ENCODE assay signal across 25 cellular contexts in genomic region chr16:51193879-51194278, GRCh38. TPM values are rescaled to one million over a fixed set of nuclear protein-coding genes. Genes with fewer than 3 reads are reported as not detected.
"Had no signal": no experiment of that assay in that cellular context is flagged by ENCODE, and none has a peak within 500 bp of the region (broad histone marks: within the 10 kb centered on the region; RNA-seq: fewer than 3 reads in every experiment).

No MANE protein-coding gene starts in this region.

- DNase-seq: Kasumi-1, MV-4-11, NCI-H1048, NCI-H1105, NCI-H1417, NCI-H1436 treated with DMSO at 0.1 percent for 48 hours, NCI-H1694, NCI-H1930, NCI-H2081, NCI-H2107, NCI-H226, NCI-H446, NCI-H510A, NCI-H524 treated with DMSO at 0.1 percent for 48 hours, NCI-H69, NCI-H774, Right ventricle myocardium superior, RPMI8226, SIG-M5, SW 1271 had no signal

- H3K9ac ChIP-seq: KMS-11 had no signal

- H3K36me3 Mint-ChIP-seq: IgD-negative memory B cell had no signal

- H3K4me3 ChIP-seq: K562, SJSA1, SK-N-MC had no signal

- H3K27me3 Mint-ChIP-seq: IgD-negative memory B cell had no signal

- H3K4me2 ChIP-seq: KMS-11 had no signal

- H3K36me3 ChIP-seq: SJSA1 had no signal

- H3K4me3 Mint-ChIP-seq: IgD-negative memory B cell had no signal

- H3K27me3 ChIP-seq: SJSA1 had no signal

- H3K27ac ChIP-seq: KMS-11, SJSA1, SK-N-MC had no signal

- H3K27ac Mint-ChIP-seq: IgD-negative memory B cell had no signal

- H3K9me3 ChIP-seq: SJSA1 had no signal

RNA-seq across cellular contexts. Expression of gene SALL1, which starts 42.8 kb away (rescaled TPM):
- total RNA-seq: K562 had no signal
- polyA plus RNA-seq: IgD-negative memory B cell, K562 had no signal
